Comparison of ENCODE assay signal across 17 cellular contexts in the genomic region with DNA sequence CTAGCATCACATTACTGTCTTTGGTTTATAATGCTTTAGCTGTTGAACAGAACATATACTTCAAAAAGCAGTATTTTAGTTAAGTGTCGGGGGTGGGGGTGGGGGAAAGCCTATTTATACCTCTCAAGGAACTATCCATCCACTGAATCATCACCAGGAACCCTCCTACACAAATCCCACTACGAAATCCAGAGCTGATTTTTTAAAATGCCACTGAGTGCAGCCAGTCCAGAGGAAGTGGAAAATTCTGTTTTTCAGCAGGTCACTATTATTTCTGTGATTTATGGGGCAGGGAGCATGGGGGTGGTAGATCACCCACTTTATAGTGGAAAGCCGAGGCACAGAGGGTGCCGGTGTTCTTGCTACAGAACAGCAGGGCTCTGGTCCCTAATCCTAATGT.
A peak's percentile ranks its signal among the peaks of the same experiment; 100 is the strongest.
DNase-seq lines count a peak whose midpoint lies in the region; ATAC-seq and TF ChIP-seq lines count a peak whose summit lies in the region.
"Had no signal": no experiment of that assay in that cellular context is flagged by ENCODE, and none has a peak within 500 bp of the region (broad histone marks: within the 10 kb centered on the region; RNA-seq: fewer than 3 reads in every experiment).

No MANE protein-coding gene starts in this region.

- H3K27ac ChIP-seq in PC-3 (ENCODE audit: low read length) (peak overlapping the region; percentile 96), dorsolateral prefrontal cortex (peak overlapping the region in 54 of 59 donors; percentile 17 to 89 (median 68)), osteoblast (ENCODE audit: low read depth, low read length) (peak overlapping the region; percentile 82), aorta (ENCODE audit: low read depth in 1 of 2, low read length in 2 of 2) (no peak overlapping the region)
- H3K27ac ChIP-seq: BLaER1, ovary had no signal

- H3K4me1 ChIP-seq in PC-3 (ENCODE audit: insufficient read depth, low read length) = peaks cover 48% of the 10 kb centered on the region
- peaks cover 33% of the 10 kb centered on the region for H3K4me1 ChIP-seq in osteoblast (ENCODE audit: insufficient read depth, low read length)
- peaks cover 0 to 4% of the 10 kb centered on the region in 2 donors for H3K4me1 ChIP-seq in aorta (ENCODE audit: control insufficient read depth in 1 of 2, insufficient read depth in 2 of 2, low read length in 2 of 2)

- H3F3A ChIP-seq in PC-3 (ENCODE audit: low read length, unreplicated experiment) = peaks cover 6% of the 10 kb centered on the region

- H3K36me3 ChIP-seq in PC-3 (ENCODE audit: low read depth, low read length) (peaks cover 20% of the 10 kb centered on the region), osteoblast (ENCODE audit: insufficient read depth, low read length) (no peaks in the 10 kb centered on the region), aorta (ENCODE audit: control insufficient read depth in 1 of 2, insufficient read depth in 2 of 2, low read length in 1 of 2) (no peaks in the 10 kb centered on the region)
- H3K36me3 ChIP-seq: BLaER1, ovary had no signal

- intact Hi-C loops in PC-3 (cut with micrococcal nuclease) (no loop called here), dorsolateral prefrontal cortex (cut with DNase I) (loop anchor here (10.0 kb wide), 2 partner anchors 50 to 60 kb away; no protein-coding TSS in a partner anchor), aorta (cut with DNase I) (loop anchor here in 1 of 2 donors (5.0 to 10.0 kb wide), 2 partner anchors 68 to 430 kb away; no protein-coding TSS in a partner anchor)

- TF ChIP-seq CTCF in PC-3 (conservative IDR thresholded peaks at IDR 0.05; ENCODE audit: low read depth, low read length) (no peak), dorsolateral prefrontal cortex (IDR thresholded peaks at IDR 0.05 in 54 of 56, conservative IDR thresholded peaks at IDR 0.05 in 2 of 56; ENCODE audit: low read depth in 1 of 56, partially characterized antibody in 56 of 56) (no peak), osteoblast (IDR thresholded peaks at IDR 0.05; ENCODE audit: extremely low read depth, low read depth, low read length) (no peak)

- POLR2A ChIA-PET in PC-3 (lab: Charles Lee; ENCODE audit: unreplicated experiment) = no interaction called here

- H3K9me2 ChIP-seq in PC-3 (replicated peaks; ENCODE audit: low read length) = no peaks in the 10 kb centered on the region

- peak overlapping the region; percentile 19; the same call in 1 of the 2 replicates for H3K9ac ChIP-seq in PC-3 (ENCODE audit: low read length)
- H3K9ac ChIP-seq: BLaER1 had no signal

- DNase-seq in COLO829 (ENCODE audit: low spot score) (peak; percentile 54), PC-3 (peak; percentile 22), dorsolateral prefrontal cortex (peak in 1 of 10 donors; percentile 29), osteoblast (ENCODE audit: insufficient read length, low spot score, missing footprints) (peak; percentile 55), OCI-M2 (lab: John Stamatoyannopoulos, UW; ENCODE audit: unreplicated experiment) (no peak), aorta (no peak), SIG-M5 treated with dmso at 0.1 percent for 504 hours (lab: John Stamatoyannopoulos, UW; ENCODE audit: unreplicated experiment) (no peak)
- DNase-seq: activated CD4-positive, alpha-beta T cell treated with anti-CD3 and anti-CD28 coated beads, Interleukin-2, amount 50 U/mL, for 1 hour; DND-41; midbrain; MM.1S; NCI-H2081; NCI-H82; ovary; T-helper 9 cell had no signal

- H3K27me3 ChIP-seq in PC-3 (ENCODE audit: low read length) = no peaks in the 10 kb centered on the region
- H3K27me3 ChIP-seq in dorsolateral prefrontal cortex = no peaks in the 10 kb centered on the region
- no peaks in the 10 kb centered on the region for H3K27me3 ChIP-seq in osteoblast (ENCODE audit: insufficient read depth, low read length)
- no peaks in the 10 kb centered on the region for H3K27me3 ChIP-seq in aorta (ENCODE audit: control insufficient read depth in 1 of 2, insufficient read depth in 2 of 2, low read length in 1 of 2)
- H3K27me3 ChIP-seq: BLaER1, ovary had no signal

- H3K9me3 ChIP-seq in PC-3 (ENCODE audit: low read length) (no peaks in the 10 kb centered on the region), osteoblast (ENCODE audit: low read depth, low read length) (no peaks in the 10 kb centered on the region), aorta (ENCODE audit: control insufficient read depth, low read length) (no peaks in the 10 kb centered on the region)
- H3K9me3 ChIP-seq: BLaER1, ovary had no signal

- no peak overlapping the region for H3K4me2 ChIP-seq in PC-3 (ENCODE audit: low read length)
- H3K4me2 ChIP-seq in osteoblast (ENCODE audit: insufficient read depth, low read length) = peak overlapping the region; percentile 69
- H3K4me2 ChIP-seq: BLaER1 had no signal

- WGBS in aorta, 2 donors = 14 to 22% methylated on average over 4 of the region's 4 CpGs

- H3K4me3 ChIP-seq in PC-3 (ENCODE audit: low read length) = no peak overlapping the region
- H3K4me3 ChIP-seq in dorsolateral prefrontal cortex = no peak overlapping the region
- peak overlapping the region; percentile 9 for H3K4me3 ChIP-seq in osteoblast (ENCODE audit: insufficient read depth, low read length)
- no peak overlapping the region for H3K4me3 ChIP-seq in aorta (ENCODE audit: low read length in 2 of 2)
- H3K4me3 ChIP-seq: BLaER1, ovary had no signal

- H4K20me1 ChIP-seq in PC-3 (ENCODE audit: low read length) (no peaks in the 10 kb centered on the region), osteoblast (ENCODE audit: insufficient read depth, low read length) (no peaks in the 10 kb centered on the region)
- H4K20me1 ChIP-seq: BLaER1 had no signal

- CTCF ChIA-PET in PC-3 (lab: Charles Lee) = no interaction called here

- no TSS peak for BruUV-seq in PC-3 (replicated peaks; lab: Mats Ljungman, UMichigan)

- no peak for ATAC-seq in PC-3
- ATAC-seq in HG02884 (IDR thresholded peaks at IDR 0.05; ENCODE audit: unreplicated experiment) = no peak
- no peak for ATAC-seq in aorta (ENCODE audit: low FRiP score)

- H2AFZ ChIP-seq in PC-3 (ENCODE audit: low read length) (no peak overlapping the region), osteoblast (ENCODE audit: low read length) (no peak overlapping the region)

- H3K79me2 ChIP-seq in PC-3 (ENCODE audit: low read length) = peaks cover 32% of the 10 kb centered on the region
- H3K79me2 ChIP-seq in osteoblast (ENCODE audit: insufficient read depth, low read length) = no peaks in the 10 kb centered on the region

Comparison
In these comparisons a context has a peak if more than half of its experiments do, and no peak if none do; other contexts are left out.
1. DNase-seq: peak in COLO829 (single experiment), PC-3 (single experiment) and osteoblast (single experiment); none in OCI-M2 (single experiment), aorta (0 of 2) and SIG-M5 treated with dmso at 0.1 percent for 504 hours (single experiment).
2. H3K27ac ChIP-seq: peak in PC-3 (single experiment), dorsolateral prefrontal cortex (54 of 59) and osteoblast (single experiment); none in aorta (0 of 2).